15 cellular contexts compared by ENCODE assay signal in genomic region chr6:82711992-82712788, GRCh38.
DNase-seq lines count a peak whose midpoint lies in the region; ATAC-seq and TF ChIP-seq lines count a peak whose summit lies in the region.
"Had no signal": no experiment of that assay in that cellular context is flagged by ENCODE, and none has a peak within 500 bp of the region (broad histone marks: within the 10 kb centered on the region; RNA-seq: fewer than 3 reads in every experiment).

No MANE protein-coding gene starts in this region.

- DNase-seq in A673 (ENCODE audit: low spot score) (no peak), Karpas-422 (no peak), epithelial cell of proximal tubule (ENCODE audit: low read depth) (peak; percentile 64), left colon (no peak), T-cell (no peak)
- no peak for DNase-seq in activated CD8-positive, alpha-beta memory T cell treated with anti-CD3 and anti-CD28 coated beads, Interleukin-2, amount 50 U/mL, for 48 hours
- no peak for DNase-seq in stimulated activated CD4-positive, alpha-beta T cell treated with anti-CD3 and anti-CD28 coated beads, Interleukin-4, amount 100 ng/mL, for 4 hours
- DNase-seq: heart left ventricle, NCI-H1048, NCI-H748 treated with DMSO at 0.1 percent for 48 hours, retina, thyroid gland had no signal

- H3K36me3 Mint-ChIP-seq in T-cell = no peaks in the 10 kb centered on the region
- H3K36me3 Mint-ChIP-seq: memory B cell had no signal

- no peaks in the 10 kb centered on the region for H3K4me1 Mint-ChIP-seq in T-cell

- H3K27me3 ChIP-seq in A673 (replicated peaks; ENCODE audit: insufficient read depth, low read depth, low read length, poor library complexity) (no peaks in the 10 kb centered on the region), Karpas-422 (ENCODE audit: low read length) (no peaks in the 10 kb centered on the region)
- H3K27me3 ChIP-seq: heart left ventricle, thyroid gland had no signal

- H3K4me1 ChIP-seq in A673 (ENCODE audit: insufficient read depth, low read length, poor library complexity, severe bottlenecking) = peaks cover 23% of the 10 kb centered on the region
- H3K4me1 ChIP-seq in Karpas-422 (ENCODE audit: low read length) = no peaks in the 10 kb centered on the region
- H3K4me1 ChIP-seq: thyroid gland had no signal

- no peak overlapping the region for H3K4me3 Mint-ChIP-seq in T-cell
- H3K4me3 Mint-ChIP-seq: memory B cell had no signal

- BruUV-seq in A673 (replicated peaks; lab: Mats Ljungman, UMichigan) = no TSS peak

- intact Hi-C loops in A673 (cut with micrococcal nuclease; ENCODE audit: unreplicated experiment) = no loop called here
- intact Hi-C loops in left colon (cut with DNase I, micrococcal nuclease) = no loop called here

- H3K9me3 ChIP-seq in A673 (ENCODE audit: low read depth, low read length, poor library complexity, severe bottlenecking) = peaks cover 4% of the 10 kb centered on the region
- H3K9me3 ChIP-seq in Karpas-422 (ENCODE audit: low read length) = no peaks in the 10 kb centered on the region
- H3K9me3 ChIP-seq: thyroid gland had no signal

- H3K27ac ChIP-seq in A673 (ENCODE audit: low read depth, low read length, poor library complexity, severe bottlenecking) = peak overlapping the region; percentile 67
- no peak overlapping the region for H3K27ac ChIP-seq in Karpas-422 (ENCODE audit: low read length)
- H3K27ac ChIP-seq: thyroid gland had no signal

- H3K79me2 ChIP-seq in Karpas-422 (ENCODE audit: low read length) = no peaks in the 10 kb centered on the region

- H3K4me3 ChIP-seq in A673 (ENCODE audit: low read depth, low read length, poor library complexity, severe bottlenecking) = no peak overlapping the region
- H3K4me3 ChIP-seq in Karpas-422 (ENCODE audit: low read length) = no peak overlapping the region
- no peak overlapping the region for H3K4me3 ChIP-seq in epithelial cell of proximal tubule (ENCODE audit: low read depth, low read length)
- H3K4me3 ChIP-seq: thyroid gland had no signal

- H4K20me1 ChIP-seq in Karpas-422 (ENCODE audit: insufficient read depth, low read depth, low read length) = no peaks in the 10 kb centered on the region

- POLR2A ChIA-PET in A673 (lab: Charles Lee; ENCODE audit: low non-redundant PET) (no interaction called here), T-cell (lab: Charles Lee) (interaction anchor here in 1 of 2 donors (0.5 kb wide), 1 partner anchor 23 kb away, joined by 4 read pairs; no protein-coding TSS in a partner anchor)

- H3K9ac ChIP-seq in Karpas-422 (ENCODE audit: low read length) = no peak overlapping the region

- peaks cover 10 to 25% of the 10 kb centered on the region in 2 donors for H3K27me3 Mint-ChIP-seq in T-cell

- no peaks in the 10 kb centered on the region for H3K36me3 ChIP-seq in A673 (ENCODE audit: insufficient read depth, low read length, poor library complexity, severe bottlenecking)
- no peaks in the 10 kb centered on the region for H3K36me3 ChIP-seq in Karpas-422 (ENCODE audit: insufficient read depth, low read length)
- H3K36me3 ChIP-seq: heart left ventricle, thyroid gland had no signal

- CTCF ChIA-PET in A673 (lab: Charles Lee) (no interaction called here), T-cell (lab: Charles Lee) (interaction anchor here in 1 of 2 donors (0.7 to 1.4 kb wide), 3 partner anchors 260 to 445 kb away, joined by 4 to 6 read pairs (median 4); no protein-coding TSS in a partner anchor)

- 0 out of 2 replicates have a peak overlapping the region, but pooled peaks have one; percentile 28 for H2AFZ ChIP-seq in Karpas-422 (ENCODE audit: low read length)

- H3K4me2 ChIP-seq in Karpas-422 (ENCODE audit: low read depth, low read length, poor library complexity, severe bottlenecking) = no peak overlapping the region

- TF ChIP-seq CTCF in A673 (conservative IDR thresholded peaks at IDR 0.05; ENCODE audit: low read depth, low read length) (no peak), epithelial cell of proximal tubule (conservative IDR thresholded peaks at IDR 0.05; ENCODE audit: low read depth, low read length) (no peak)

- peaks cover 2 to 10% (median 8%) of the 10 kb centered on the region in 3 donors for H3K9me3 Mint-ChIP-seq in T-cell

- ATAC-seq in left colon (peak; percentile 53), esophagus mucosa (no peak), T-cell (replicated peaks in 1 of 4) (no peak)

- no peak overlapping the region for H3K27ac Mint-ChIP-seq in T-cell
- H3K27ac Mint-ChIP-seq: activated T-helper 2 cell treated with anti-CD3 and anti-CD28 coated beads, Interferon-gamma antibody, Interleukin-2, Interleukin-4, amounts not matched to agents 10 μg/mL and 5 μg/mL and 100 μg/mL, durations not matched to agents 14 hours and 24 hours and 36 hours; memory B cell had no signal

- H3K9me2 ChIP-seq in Karpas-422 (replicated peaks; ENCODE audit: insufficient read depth, low read length) = no peaks in the 10 kb centered on the region
